In the genomic region with DNA sequence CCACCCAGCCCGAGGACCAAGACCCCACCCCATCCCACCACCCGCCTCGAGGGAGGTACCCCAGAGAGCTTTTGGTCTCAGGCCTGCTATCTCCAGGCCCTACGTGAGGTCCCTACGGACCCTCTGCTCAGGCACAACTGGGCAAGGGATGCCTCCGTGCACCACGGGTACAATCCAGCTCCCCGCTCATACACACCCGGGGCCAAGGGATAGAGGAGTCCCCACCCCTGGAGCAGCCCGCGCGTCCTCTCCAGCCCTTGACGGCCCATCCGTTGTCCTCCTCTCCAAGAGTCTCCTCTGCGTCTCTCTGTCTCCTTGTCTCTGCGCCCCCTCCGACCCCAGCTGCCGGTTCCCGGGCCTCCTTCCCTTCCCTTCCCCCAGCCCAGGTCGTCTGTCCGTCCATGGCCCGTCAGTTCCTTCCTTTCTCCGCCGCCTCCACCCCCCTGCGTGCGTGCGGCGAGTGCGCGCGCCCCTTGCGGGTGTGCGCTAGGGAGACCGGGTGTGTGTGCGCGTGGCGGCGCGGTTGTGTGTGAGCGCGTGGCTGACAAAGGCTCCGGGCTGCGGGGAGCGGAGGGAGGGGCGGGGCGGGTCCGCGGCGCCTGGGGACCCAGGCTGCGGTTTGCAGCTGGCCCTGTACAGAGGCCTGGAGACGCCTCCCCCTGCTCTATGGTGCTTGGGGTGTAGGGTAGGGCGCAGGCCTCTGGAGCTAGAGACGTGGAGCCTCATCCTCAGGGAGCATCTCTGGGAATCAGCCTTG, we compare ENCODE assay signal across 8 cellular contexts. TPM values are rescaled to one million over a fixed set of nuclear protein-coding genes. Genes with fewer than 3 reads are reported as not detected.
DNase-seq lines count a peak whose midpoint lies in the region; ATAC-seq and TF ChIP-seq lines count a peak whose summit lies in the region.

No MANE protein-coding gene starts in this region.

- ATAC-seq in GM18858 (IDR thresholded peaks at IDR 0.05; ENCODE audit: unreplicated experiment) (no peak), GM19351 (IDR thresholded peaks at IDR 0.05; ENCODE audit: unreplicated experiment) (no peak)

- DNase-seq in A673 (ENCODE audit: low spot score) (peak; percentile 18), HL-60 (ENCODE audit: low read depth in 1 of 2, low spot score in 1 of 2) (peak; percentile 54 to 69), brain microvascular endothelial cell (no peak)
- peak; percentile 52 for DNase-seq in activated naive CD4-positive, alpha-beta T cell treated with anti-CD3 and anti-CD28 coated beads, Interleukin-2, amount 10 ng/mL, durations not matched to agents 7 days and 5 days

- intact Hi-C loops in A673 (cut with micrococcal nuclease; ENCODE audit: unreplicated experiment), result no loop called here

- no peak overlapping the region for H3K27ac Mint-ChIP-seq in activated naive CD4-positive, alpha-beta T cell treated with anti-CD3 and anti-CD28 coated beads, Interleukin-2, amount 10 ng/mL, durations not matched to agents 7 days and 5 days

- H3K4me3 Mint-ChIP-seq in activated naive CD4-positive, alpha-beta T cell treated with anti-CD3 and anti-CD28 coated beads, Interleukin-2, amount 10 ng/mL, durations not matched to agents 7 days and 5 days, result peak overlapping the region; percentile 56

- in situ Hi-C loops in brain microvascular endothelial cell (cut with HindIII; ENCODE audit: low pct_ligation_motif_present, low sequenced_read_pairs), result no loop called here

- no peak overlapping the region for H3K9ac ChIP-seq in skeletal muscle satellite cell (ENCODE audit: low read depth, low read length)

- H3K27ac ChIP-seq in A673 (ENCODE audit: low read depth, low read length, poor library complexity, severe bottlenecking) (no peak overlapping the region), HL-60 (replicated peaks) (peak overlapping the region; percentile 77), brain microvascular endothelial cell (no peak overlapping the region)

- POLR2A ChIA-PET in A673 (lab: Charles Lee; ENCODE audit: low non-redundant PET), result interaction anchor here (0.9 kb wide), 1 partner anchor 10 kb away, joined by 3 read pairs; no protein-coding TSS in a partner anchor

- CTCF ChIA-PET in A673 (lab: Charles Lee), result interaction anchor here (1.1 kb wide), 1 partner anchor 67 kb away, joined by 3 read pairs; no protein-coding TSS in a partner anchor
- CTCF ChIA-PET in activated naive CD4-positive, alpha-beta T cell treated with anti-CD3 and anti-CD28 coated beads, Interleukin-2, amount 10 ng/mL, durations not matched to agents 7 days and 5 days (lab: Charles Lee), result interaction anchor here (1.5 to 1.7 kb wide), 2 partner anchors 10 to 79 kb away, joined by 3 to 4 read pairs; no protein-coding TSS in a partner anchor

- peaks cover 12% of the 10 kb centered on the region for H3K4me1 ChIP-seq in A673 (ENCODE audit: insufficient read depth, low read length, poor library complexity, severe bottlenecking)
- H3K4me1 ChIP-seq in skeletal muscle satellite cell (ENCODE audit: control insufficient read depth, insufficient read depth, low read length), result peaks cover 17% of the 10 kb centered on the region

- H3K36me3 ChIP-seq in A673 (ENCODE audit: insufficient read depth, low read length, poor library complexity, severe bottlenecking), result no peaks in the 10 kb centered on the region
- H3K36me3 ChIP-seq in skeletal muscle satellite cell (ENCODE audit: insufficient read depth, low read length), result no peaks in the 10 kb centered on the region
- no peaks in the 10 kb centered on the region for H3K36me3 ChIP-seq in brain microvascular endothelial cell (replicated peaks)

- no peaks in the 10 kb centered on the region for H3K36me3 Mint-ChIP-seq in activated naive CD4-positive, alpha-beta T cell treated with anti-CD3 and anti-CD28 coated beads, Interleukin-2, amount 10 ng/mL, durations not matched to agents 7 days and 5 days

- peak overlapping the region; percentile 29 for H3K4me2 ChIP-seq in skeletal muscle satellite cell (ENCODE audit: low read length)

- no peaks in the 10 kb centered on the region for H3K9me3 ChIP-seq in A673 (ENCODE audit: low read depth, low read length, poor library complexity, severe bottlenecking)
- no peaks in the 10 kb centered on the region for H3K9me3 ChIP-seq in iPS-18c (ENCODE audit: control insufficient read depth, insufficient read depth, low read length)
- H3K9me3 ChIP-seq in skeletal muscle satellite cell (replicated peaks; ENCODE audit: low read length), result no peaks in the 10 kb centered on the region

- TF ChIP-seq CTCF in A673 (conservative IDR thresholded peaks at IDR 0.05; ENCODE audit: low read depth, low read length) (no peak), HL-60 (IDR thresholded peaks at IDR 0.05; ENCODE audit: insufficient read depth, low read length) (no peak), brain microvascular endothelial cell (IDR thresholded peaks at IDR 0.05; ENCODE audit: low read depth, low read length, missing control alignments) (no peak)

- peaks cover 91% of the 10 kb centered on the region for H3K27me3 Mint-ChIP-seq in activated naive CD4-positive, alpha-beta T cell treated with anti-CD3 and anti-CD28 coated beads, Interleukin-2, amount 10 ng/mL, durations not matched to agents 7 days and 5 days

- peaks cover 31% of the 10 kb centered on the region for H3K4me1 Mint-ChIP-seq in activated naive CD4-positive, alpha-beta T cell treated with anti-CD3 and anti-CD28 coated beads, Interleukin-2, amount 10 ng/mL, durations not matched to agents 7 days and 5 days

- BruUV-seq in A673 (replicated peaks; lab: Mats Ljungman, UMichigan), result no TSS peak

- no peaks in the 10 kb centered on the region for H3K9me3 Mint-ChIP-seq in activated naive CD4-positive, alpha-beta T cell treated with anti-CD3 and anti-CD28 coated beads, Interleukin-2, amount 10 ng/mL, durations not matched to agents 7 days and 5 days

- H3K4me3 ChIP-seq in A673 (ENCODE audit: low read depth, low read length, poor library complexity, severe bottlenecking) (peak overlapping the region; percentile 15), HL-60 (replicated peaks; ENCODE audit: insufficient read depth, low read length) (peak overlapping the region; percentile 46), iPS-18c (ENCODE audit: insufficient read depth, low read depth, low read length) (peak overlapping the region; percentile 64), skeletal muscle satellite cell (ENCODE audit: low read length) (no peak overlapping the region), brain microvascular endothelial cell (ENCODE audit: low read depth, low read length) (no peak overlapping the region)

- peaks cover 48% of the 10 kb centered on the region for H3K27me3 ChIP-seq in A673 (replicated peaks; ENCODE audit: insufficient read depth, low read depth, low read length, poor library complexity)
- no peaks in the 10 kb centered on the region for H3K27me3 ChIP-seq in HL-60 (ENCODE audit: insufficient read depth, poor library complexity, severe bottlenecking)
- H3K27me3 ChIP-seq in skeletal muscle satellite cell (ENCODE audit: control insufficient read depth, insufficient read depth, low read length), result peaks cover 78% of the 10 kb centered on the region
- H3K27me3 ChIP-seq in brain microvascular endothelial cell (replicated peaks), result peaks cover 37% of the 10 kb centered on the region

RNA-seq across cellular contexts. Expression of gene SPNS2, which starts 0.9 kb away (rescaled TPM):
- not detected in 2 replicates for total RNA-seq in A673 (2021)
- total RNA-seq in skeletal muscle satellite cell (2012; rRNA removed), result 0.25 and 0.87 TPM in 2 replicates

RNA-seq across cellular contexts. Expression of gene MYBBP1A, which starts 55.6 kb away (rescaled TPM):
- 163 and 177 TPM in 2 replicates for total RNA-seq in A673 (2021)
- 91.3 and 113 TPM in 2 replicates for total RNA-seq in skeletal muscle satellite cell (2012; rRNA removed)

Comparison
In these comparisons a context has a peak if more than half of its experiments do, and no peak if none do; other contexts are left out.
1. H3K4me3 ChIP-seq: peak in A673 (single experiment), HL-60 (single experiment) and iPS-18c (single experiment); none in skeletal muscle satellite cell (single experiment) and brain microvascular endothelial cell (single experiment).